In genomic region chr2:120293991-120294329, GRCh38 we compare ENCODE assay signal across 8 cellular contexts. TPM values are rescaled to one million over a fixed set of nuclear protein-coding genes. Genes with fewer than 3 reads are reported as not detected.
DNase-seq lines count a peak whose midpoint lies in the region; ATAC-seq and TF ChIP-seq lines count a peak whose summit lies in the region.
"Had no signal": no experiment of that assay in that cellular context is flagged by ENCODE, and none has a peak within 500 bp of the region (broad histone marks: within the 10 kb centered on the region; RNA-seq: fewer than 3 reads in every experiment).

No MANE protein-coding gene starts in this region.

- ATAC-seq in GM18861 (IDR thresholded peaks at IDR 0.05; ENCODE audit: unreplicated experiment) (peak; percentile 92), GM21576 (IDR thresholded peaks at IDR 0.05; ENCODE audit: unreplicated experiment) (peak; percentile 95), HG03460 (IDR thresholded peaks at IDR 0.05; ENCODE audit: unreplicated experiment) (peak; percentile 80)

- TF ChIP-seq CTCF in osteocyte (IDR thresholded peaks at IDR 0.05), result no peak

- peaks cover 48% of the 10 kb centered on the region for H3K36me3 Mint-ChIP-seq in osteocyte (ENCODE audit: unreplicated experiment)
- H3K36me3 Mint-ChIP-seq in immature natural killer cell, result peaks cover 43 to 69% (median 54%) of the 10 kb centered on the region in 3 donors

- H3K9me3 Mint-ChIP-seq in osteocyte (ENCODE audit: unreplicated experiment), result no peaks in the 10 kb centered on the region
- H3K9me3 Mint-ChIP-seq in immature natural killer cell, result no peaks in the 10 kb centered on the region

- DNase-seq in medulla oblongata (ENCODE audit: extremely low spot score), result peak; percentile 20
- no peak for DNase-seq in osteocyte (ENCODE audit: extremely low spot score, unreplicated experiment)
- DNase-seq in immature natural killer cell, result no peak
- DNase-seq in AML-193 (lab: John Stamatoyannopoulos, UW), result no peak
- DNase-seq: aorta had no signal

- H3K27ac Mint-ChIP-seq in osteocyte (ENCODE audit: unreplicated experiment) (no peak overlapping the region), immature natural killer cell (peak overlapping the region in 1 of 6 donors; percentile 37)

- peaks cover 13% of the 10 kb centered on the region for H3K4me1 Mint-ChIP-seq in osteocyte (ENCODE audit: unreplicated experiment)
- H3K4me1 Mint-ChIP-seq in immature natural killer cell, result peaks cover 5 to 7% of the 10 kb centered on the region in 2 donors

- no peak overlapping the region for H3K4me3 Mint-ChIP-seq in osteocyte (ENCODE audit: unreplicated experiment)
- H3K4me3 Mint-ChIP-seq in immature natural killer cell, result no peak overlapping the region

- no peaks in the 10 kb centered on the region for H3K27me3 Mint-ChIP-seq in osteocyte (ENCODE audit: unreplicated experiment)
- H3K27me3 Mint-ChIP-seq in immature natural killer cell (ENCODE audit: low read depth in 3 of 3), result no peaks in the 10 kb centered on the region

RNA-seq across cellular contexts. Expression of gene RALB, which starts 41.3 kb away (rescaled TPM):
- total RNA-seq in osteocyte, result 25.4 and 26.7 TPM in 2 replicates
- polyA plus RNA-seq in immature natural killer cell, result 10 to 100 TPM; 47.7 to 55.1 (median 54.2) TPM

RNA-seq across cellular contexts. Expression of gene INHBB, which starts 52.0 kb away (rescaled TPM):
- 0.50 and 0.62 TPM in 2 replicates for total RNA-seq in osteocyte
- polyA plus RNA-seq in immature natural killer cell, result not detected
